In the genomic region with DNA sequence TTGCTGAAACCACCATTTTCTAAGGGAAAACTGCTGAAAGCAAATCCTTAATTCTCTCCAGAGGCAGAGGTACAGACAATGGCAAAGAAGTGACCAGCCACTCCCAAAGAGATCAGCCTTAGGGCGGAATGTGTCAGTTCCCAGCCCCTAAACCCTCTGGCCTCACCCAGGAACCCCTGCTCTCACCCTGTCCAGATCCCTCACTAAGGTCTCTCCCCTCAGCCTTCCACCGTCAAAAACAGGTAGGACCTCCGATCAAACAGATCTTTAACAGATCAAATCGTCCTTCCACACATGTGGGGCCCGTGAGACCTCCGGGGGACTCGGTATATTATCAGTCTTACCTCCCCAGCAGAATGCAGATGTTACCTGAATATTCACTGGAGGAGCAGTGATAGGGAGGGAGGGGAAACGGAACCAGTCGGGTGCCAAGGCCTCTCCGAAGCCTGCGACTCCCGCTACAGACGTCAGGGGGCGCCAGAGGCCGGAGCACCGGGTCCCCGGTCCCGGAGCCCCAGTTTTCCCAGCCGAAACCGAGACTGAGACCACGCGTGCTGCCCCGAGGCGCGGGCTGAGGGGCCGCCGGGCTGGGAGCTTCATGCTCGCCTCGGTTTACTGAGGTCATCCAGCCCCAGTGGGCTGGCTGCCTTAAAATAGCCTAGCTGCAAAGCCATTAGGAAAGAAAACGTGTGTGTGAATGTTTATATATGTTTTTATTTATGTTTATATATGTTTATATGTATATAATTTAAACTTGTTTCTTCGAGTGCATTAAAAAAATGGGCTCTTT, we compare ENCODE assay signal across 8 cellular contexts. TPM values are rescaled to one million over a fixed set of nuclear protein-coding genes. Genes with fewer than 3 reads are reported as not detected.
DNase-seq lines count a peak whose midpoint lies in the region; ATAC-seq and TF ChIP-seq lines count a peak whose summit lies in the region.

No MANE protein-coding gene starts in this region.

- ATAC-seq in GM18861 (IDR thresholded peaks at IDR 0.05; ENCODE audit: unreplicated experiment) (peak; percentile 60), HG03354 (IDR thresholded peaks at IDR 0.05; ENCODE audit: poor library complexity, severe bottlenecking, unreplicated experiment) (peak; percentile 90), memory B cell (ENCODE audit: low read depth) (peak; percentile 93)

- H3K4me3 ChIP-seq in AG04450 (ENCODE audit: low read depth, low read length) = peak overlapping the region; percentile 36; the same call in 1 of the 2 replicates

- peak; percentile 94 for TF ChIP-seq CTCF in AG04450 (IDR thresholded peaks at IDR 0.05; ENCODE audit: low read depth, low read length)

- no peaks in the 10 kb centered on the region for H3K9me3 ChIP-seq in AG04450 (ENCODE audit: control insufficient read depth, insufficient read depth, low read length)

- POLR2A ChIA-PET in AG04450 (lab: Yijun Ruan, JAX) = no interaction called here

- H3K36me3 Mint-ChIP-seq in memory B cell = no peaks in the 10 kb centered on the region

- H3K27me3 ChIP-seq in AG04450 (ENCODE audit: control insufficient read depth, insufficient read depth, low read length) = no peaks in the 10 kb centered on the region

- no peak for DNase-seq in AG04450 (ENCODE audit: low read depth, low spot score)
- DNase-seq in NCI-H526 treated with DMSO at 0.1 percent for 48 hours (lab: John Stamatoyannopoulos, UW) = peak; percentile 87
- DNase-seq in activated CD4-positive, alpha-beta T cell treated with anti-CD3 and anti-CD28 coated beads, Interleukin-2, amount 50 U/mL, for 4 hours = peak; percentile 72 to 75
- DNase-seq in ecto neural progenitor cell (ENCODE audit: low spot score) = peak; percentile 91
- DNase-seq in memory B cell (ENCODE audit: low spot score in 2 of 2) = peak; percentile 79 to 93
- DNase-seq in stimulated activated CD8-positive, alpha-beta memory T cell treated with anti-CD3 and anti-CD28 coated beads, Interleukin-15, amount 100 ng/mL, for 1 hour (ENCODE audit: low read depth) = peak; percentile 74

- H3K4me1 Mint-ChIP-seq in memory B cell = peaks cover 5% of the 10 kb centered on the region

- no peak overlapping the region for H3K4me3 Mint-ChIP-seq in memory B cell

- H3K9me3 Mint-ChIP-seq in memory B cell = no peaks in the 10 kb centered on the region

- H3K27me3 Mint-ChIP-seq in memory B cell = peaks cover 10% of the 10 kb centered on the region

- CTCF ChIA-PET in AG04450 (lab: Charles Lee) = interaction anchor here (0.5 to 2.8 kb wide), 32 partner anchors 8 to 1191 kb away, joined by 3 to 27 read pairs (median 4); partner anchors contain the start of gene POU2F1

- H3K27ac ChIP-seq in AG04450 (ENCODE audit: low read depth, low read length) = no peak overlapping the region

- H3K27ac Mint-ChIP-seq in memory B cell = no peak overlapping the region

RNA-seq across cellular contexts. Expression of gene GPA33, which starts 23.6 kb away (rescaled TPM):
- not detected in 2 replicates for polyA plus RNA-seq in AG04450 (2011; rRNA removed)
- not detected in 2 replicates for polyA minus RNA-seq in AG04450 (2011; rRNA and poly(A)+ RNA removed)

RNA-seq across cellular contexts. Expression of gene STYXL2, which starts 27.3 kb away (rescaled TPM):
- not detected in 2 replicates for polyA plus RNA-seq in AG04450 (2011; rRNA removed)
- not detected in 2 replicates for polyA minus RNA-seq in AG04450 (2011; rRNA and poly(A)+ RNA removed)
